22 cellular contexts compared by ENCODE assay signal in the genomic region with DNA sequence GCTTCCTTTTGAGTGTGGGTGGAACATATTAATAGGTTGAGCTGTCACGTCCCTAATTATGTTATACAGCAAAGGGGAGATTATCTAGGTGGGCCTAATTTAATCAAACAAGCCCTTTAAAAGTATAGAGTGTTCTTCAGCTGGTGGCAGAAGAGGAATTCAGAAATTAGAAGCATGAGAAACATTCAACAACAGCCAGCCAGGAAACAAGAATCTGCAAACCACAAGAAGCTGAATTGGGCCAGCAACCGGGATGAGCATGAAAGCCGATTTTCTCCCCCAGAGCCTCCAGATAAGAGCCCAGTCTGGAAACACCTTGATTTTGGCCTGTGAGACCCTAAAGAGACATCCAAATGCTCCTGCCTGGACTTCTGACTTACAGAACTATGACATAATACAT.
"Had no signal": no experiment of that assay in that cellular context is flagged by ENCODE, and none has a peak within 500 bp of the region (broad histone marks: within the 10 kb centered on the region; RNA-seq: fewer than 3 reads in every experiment).

No MANE protein-coding gene starts in this region.

- H3K4me1 ChIP-seq: Peyer's patch, SJSA1 had no signal

- DNase-seq: activated CD4-positive, alpha-beta T cell treated with anti-CD3 and anti-CD28 coated beads for 4 hours; activated CD8-positive, alpha-beta memory T cell treated with anti-CD3 and anti-CD28 coated beads, Interleukin-2, amount 50 U/mL, for 4 hours; activated CD8-positive, alpha-beta T cell treated with anti-CD3 and anti-CD28 coated beads for 36 hours; activated T-cell treated with anti-CD3 and anti-CD28 coated beads, Interleukin-2, amount 50 U/mL, for 1 hour; body of pancreas; central memory CD4-positive, alpha-beta T cell; NCI-H1092; NCI-H1417 treated with DMSO at 0.1 percent for 48 hours; NCI-H1694; NCI-H2029; NCI-H2107; NCI-H345; NCI-H510A; NCI-H526 treated with DMSO at 0.1 percent for 48 hours; NK-92 treated with Interleukin-12 subunit alpha and Interleukin-12 subunit beta, amount 100 ng/mL, for 24 hours; Peyer's patch; SHP77 had no signal

- H3K4me1 Mint-ChIP-seq: activated naive CD4-positive, alpha-beta T cell treated with anti-CD3 and anti-CD28 coated beads, Interleukin-2, amount 50 U/mL, for 24 hours had no signal

- H3K27ac ChIP-seq: body of pancreas, KMS-11, Peyer's patch, SJSA1 had no signal

- H3K9ac ChIP-seq: KMS-11 had no signal

- H3K27me3 ChIP-seq: body of pancreas, Peyer's patch, SJSA1 had no signal

- H3K9me3 Mint-ChIP-seq: activated CD8-positive, alpha-beta T cell treated with anti-CD3 and anti-CD28 coated beads for 36 hours; T-helper 1 cell treated with Interleukin-12 subunit alpha and Interleukin-12 subunit beta and Interleukin-4 antibody, amounts not matched to agents 30 μg/mL and 1 μg/mL, for 36 hours had no signal

- H3K36me3 ChIP-seq: Peyer's patch, SJSA1 had no signal

- H3K27ac Mint-ChIP-seq: activated CD8-positive, alpha-beta T cell treated with anti-CD3 and anti-CD28 coated beads for 36 hours; activated naive CD4-positive, alpha-beta T cell treated with anti-CD3 and anti-CD28 coated beads, Interleukin-2, amount 50 U/mL, for 24 hours; T-helper 1 cell treated with Interleukin-12 subunit alpha and Interleukin-12 subunit beta and Interleukin-4 antibody, amounts not matched to agents 30 μg/mL and 1 μg/mL, for 36 hours had no signal

- FAIRE-seq: bronchial epithelial cell had no signal

- H3K36me3 Mint-ChIP-seq: activated naive CD4-positive, alpha-beta T cell treated with anti-CD3 and anti-CD28 coated beads, Interleukin-2, amount 50 U/mL, for 24 hours had no signal

- H3K9me3 ChIP-seq: body of pancreas, Peyer's patch, SJSA1 had no signal

- H3K4me2 ChIP-seq: KMS-11 had no signal

- H3K4me3 ChIP-seq: body of pancreas, Peyer's patch, SJSA1 had no signal

- H3K4me3 Mint-ChIP-seq: activated CD8-positive, alpha-beta T cell treated with anti-CD3 and anti-CD28 coated beads for 36 hours; activated naive CD4-positive, alpha-beta T cell treated with anti-CD3 and anti-CD28 coated beads, Interleukin-2, amount 50 U/mL, for 24 hours; T-helper 1 cell treated with Interleukin-12 subunit alpha and Interleukin-12 subunit beta and Interleukin-4 antibody, amounts not matched to agents 30 μg/mL and 1 μg/mL, for 36 hours had no signal
